In genomic region chr2:138782378-138782777, GRCh38 we compare ENCODE assay signal across 18 cellular contexts. TPM values are rescaled to one million over a fixed set of nuclear protein-coding genes. Genes with fewer than 3 reads are reported as not detected.
"Had no signal": no experiment of that assay in that cellular context is flagged by ENCODE, and none has a peak within 500 bp of the region (broad histone marks: within the 10 kb centered on the region; RNA-seq: fewer than 3 reads in every experiment).

No MANE protein-coding gene starts in this region.

- H3K4me1 Mint-ChIP-seq: activated naive CD4-positive, alpha-beta T cell treated with anti-CD3 and anti-CD28 coated beads, Interleukin-2, amount 50 U/mL, for 24 hours had no signal

- H3K36me3 Mint-ChIP-seq: activated naive CD4-positive, alpha-beta T cell treated with anti-CD3 and anti-CD28 coated beads, Interleukin-2, amount 50 U/mL, for 24 hours had no signal

- H3K27ac Mint-ChIP-seq: activated naive CD4-positive, alpha-beta T cell treated with anti-CD3 and anti-CD28 coated beads, Interleukin-2, amount 50 U/mL, for 24 hours; effector memory CD8-positive, alpha-beta T cell; stimulated activated naive CD8-positive, alpha-beta T cell treated with anti-CD3 and anti-CD28 coated beads, Interleukin-15, amount 100 ng/mL, for 72 hours had no signal

- H3K4me3 Mint-ChIP-seq: activated naive CD4-positive, alpha-beta T cell treated with anti-CD3 and anti-CD28 coated beads, Interleukin-2, amount 50 U/mL, for 24 hours; effector memory CD8-positive, alpha-beta T cell; stimulated activated naive CD8-positive, alpha-beta T cell treated with anti-CD3 and anti-CD28 coated beads, Interleukin-15, amount 100 ng/mL, for 72 hours had no signal

- DNase-seq: activated CD4-positive, alpha-beta T cell treated with anti-CD3 and anti-CD28 coated beads, Interleukin-2, amount 50 U/mL, for 4 hours; activated CD4-positive, CD25-positive, alpha-beta regulatory T cell treated with anti-CD3 and anti-CD28 coated beads, Interleukin-2, amount 50 U/mL, for 72 hours; activated effector memory CD4-positive, alpha-beta T cell treated with Interleukin-2 at 50 U/mL for 16 hours; activated T-cell treated with anti-CD3 and anti-CD28 coated beads, Interleukin-2, amount 50 U/mL, for 1 hour; central memory CD4-positive, alpha-beta T cell; cortex of kidney; effector memory CD8-positive, alpha-beta T cell; left ventricle myocardium superior; mesenchymal stem cell; ovary; stimulated activated CD4-positive, alpha-beta T cell treated with anti-CD3 and anti-CD28 coated beads, Interleukin-4, amount 100 ng/mL, for 24 hours; stimulated activated naive CD8-positive, alpha-beta T cell treated with anti-CD3 and anti-CD28 coated beads, Interleukin-15, amount 100 ng/mL, for 72 hours; testis had no signal

- ATAC-seq: effector memory CD8-positive, alpha-beta T cell; gastroesophageal sphincter; left ventricle myocardium superior; stimulated activated naive CD8-positive, alpha-beta T cell treated with anti-CD3 and anti-CD28 coated beads, Interleukin-15, amount 100 ng/mL, for 72 hours had no signal

- H3K4me3 ChIP-seq: gastroesophageal sphincter, hepatocyte, ovary, testis had no signal

- H3K9me3 Mint-ChIP-seq: activated naive CD4-positive, alpha-beta T cell treated with anti-CD3 and anti-CD28 coated beads, Interleukin-2, amount 50 U/mL, for 24 hours; effector memory CD8-positive, alpha-beta T cell; stimulated activated naive CD8-positive, alpha-beta T cell treated with anti-CD3 and anti-CD28 coated beads, Interleukin-15, amount 100 ng/mL, for 72 hours had no signal

RNA-seq across cellular contexts. Expression of gene NXPH2, which starts 2.2 kb away (rescaled TPM):
- polyA plus RNA-seq: neural cell, urinary bladder had no signal
